ENCODE assay signal across 16 cellular contexts in genomic region chr7:102169651-102170416, GRCh38.
DNase-seq lines count a peak whose midpoint lies in the region; TF ChIP-seq lines count a peak whose summit lies in the region.
"Had no signal": no experiment of that assay in that cellular context is flagged by ENCODE, and none has a peak within 500 bp of the region (broad histone marks: within the 10 kb centered on the region; RNA-seq: fewer than 3 reads in every experiment).

No MANE protein-coding gene starts in this region.

- H3K27ac Mint-ChIP-seq in immature natural killer cell: no peak overlapping the region

- no peaks in the 10 kb centered on the region for H3K4me1 Mint-ChIP-seq in immature natural killer cell

- H3K9me3 ChIP-seq in ovary: no peaks in the 10 kb centered on the region
- H3K9me3 ChIP-seq: Peyer's patch had no signal

- DNase-seq in AG09309 (ENCODE audit: low read depth) (peak; percentile 5), SK-MEL-5 (ENCODE audit: low read depth, low spot score) (peak; percentile 96), fibroblast of pulmonary artery (ENCODE audit: low read depth) (peak; percentile 73), ovary (no peak), Ammon's horn (ENCODE audit: low spot score) (no peak), CD1c-positive myeloid dendritic cell (ENCODE audit: extremely low spot score) (no peak), immature natural killer cell (no peak)
- no peak for DNase-seq in activated CD4-positive, CD25-positive, alpha-beta regulatory T cell (lab: John Stamatoyannopoulos, UW)
- DNase-seq: activated effector memory CD4-positive, alpha-beta T cell treated with anti-CD3 and anti-CD28 coated beads, Interleukin-2, amount 50 U/mL, for 16 hours; effector memory CD4-positive, alpha-beta T cell; GF-D8; islet precursor cell; NCI-H187; Peyer's patch; WERI-Rb-1 had no signal

- peak overlapping the region; percentile 34 to 53 for H3K27ac ChIP-seq in ovary
- H3K27ac ChIP-seq: parathyroid adenoma, Peyer's patch, WERI-Rb-1 had no signal

- TF ChIP-seq CTCF in AG09309 (IDR thresholded peaks at IDR 0.05; ENCODE audit: control insufficient read depth, insufficient read depth, low read depth, low read length, missing control alignments) (no peak), fibroblast of pulmonary artery (IDR thresholded peaks at IDR 0.05; ENCODE audit: low read length, missing control alignments) (no peak), ovary (IDR thresholded peaks at IDR 0.05) (no peak)

- H3K36me3 ChIP-seq in ovary: no peaks in the 10 kb centered on the region

- 27 to 33% (median 30%) methylated on average over 14 of the region's 14 CpGs for WGBS in ovary, 3 donors

- H3K27me3 ChIP-seq in ovary: no peaks in the 10 kb centered on the region
- H3K27me3 ChIP-seq: Peyer's patch had no signal

- no peak overlapping the region for H3K4me3 ChIP-seq in AG09309 (ENCODE audit: control insufficient read depth, low read depth, low read length)
- H3K4me3 ChIP-seq in fibroblast of pulmonary artery (replicated peaks; ENCODE audit: low read depth, low read length): no peak overlapping the region
- no peak overlapping the region for H3K4me3 ChIP-seq in ovary
- H3K4me3 ChIP-seq: Peyer's patch had no signal

- in situ Hi-C loops in SK-MEL-5 (cut with HindIII; ENCODE audit: low pct_unique_long_range_greater_than_20kb, low sequenced_read_pairs): no loop called here

- intact Hi-C loops in ovary (cut with DNase I): no loop called here

- TF ChIP-seq EP300 in ovary (IDR thresholded peaks at IDR 0.05): no peak

- peaks cover 5% of the 10 kb centered on the region for H3K4me1 ChIP-seq in ovary (ENCODE audit: insufficient read depth)
- H3K4me1 ChIP-seq: parathyroid adenoma, Peyer's patch had no signal

- peaks cover 0 to 11% (median 3%) of the 10 kb centered on the region in 3 donors for H3K36me3 Mint-ChIP-seq in immature natural killer cell

- peaks cover 0 to 4% (median 3%) of the 10 kb centered on the region in 3 donors for H3K27me3 Mint-ChIP-seq in immature natural killer cell (ENCODE audit: low read depth in 3 of 3)

- no peak for TF ChIP-seq POLR2A in ovary (IDR thresholded peaks at IDR 0.05)

- no peaks in the 10 kb centered on the region for H3K9me3 Mint-ChIP-seq in immature natural killer cell

- H3K4me3 Mint-ChIP-seq in immature natural killer cell: no peak overlapping the region

Comparison
In these comparisons a context has a peak if more than half of its experiments do, and no peak if none do; other contexts are left out.
1. DNase-seq: peak in AG09309 (single experiment), SK-MEL-5 (single experiment) and fibroblast of pulmonary artery (single experiment); none in ovary (0 of 5), activated CD4-positive, CD25-positive, alpha-beta regulatory T cell (0 of 4), Ammon's horn (single experiment), CD1c-positive myeloid dendritic cell (single experiment) and immature natural killer cell (0 of 3).